ENCODE assay signal across 31 cellular contexts in the genomic region with DNA sequence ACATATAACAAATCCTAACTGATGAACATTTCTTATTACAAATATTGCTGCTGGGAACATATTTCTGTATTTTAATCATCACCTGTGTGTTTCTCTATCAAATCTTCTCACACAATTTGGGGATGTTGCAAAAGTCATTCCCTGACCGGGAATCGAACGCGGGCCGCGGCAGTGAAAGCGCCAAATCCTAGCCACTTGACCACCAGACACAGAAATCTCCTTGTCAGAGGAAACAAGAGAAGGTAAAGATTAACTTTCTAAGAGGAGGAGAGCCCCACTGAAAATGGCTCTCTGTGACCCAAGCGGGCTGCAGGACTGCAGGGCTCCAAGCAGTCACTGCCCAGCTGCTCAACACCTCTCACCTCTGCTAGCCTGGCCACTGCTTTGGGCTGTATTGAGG.
DNase-seq lines count a peak whose midpoint lies in the region; ATAC-seq, FAIRE-seq and TF ChIP-seq lines count a peak whose summit lies in the region.
"Had no signal": no experiment of that assay in that cellular context is flagged by ENCODE, and none has a peak within 500 bp of the region (broad histone marks: within the 10 kb centered on the region; RNA-seq: fewer than 3 reads in every experiment).

No MANE protein-coding gene starts in this region.

- POLR2A ChIA-PET in K562 (lab: Yijun Ruan, JAX) = no interaction called here

- no peak overlapping the region for H3K27ac ChIP-seq in K562 (ENCODE audit: extremely low read depth, low read depth, low read length)
- H3K27ac ChIP-seq: 22Rv1; A549; BLaER1; BLaER1 treated with 17β-estradiol and CSF1 and Interleukin-3, amounts not matched to agents 10 nM and 100 nM; C4-2B had no signal

- TF ChIP-seq RAD21 in K562 (CRISPR knock-in tag; conservative IDR thresholded peaks at IDR 0.05 in 1 of 2, IDR thresholded peaks at IDR 0.05 in 1 of 2) = no peak

- WGBS in K562 (ENCODE audit: insufficient coverage, low coverage, missing lambda C conversion rate) = under 1% methylated on average over 8 of the region's 8 CpGs

- H2AFZ ChIP-seq in K562 (ENCODE audit: low read depth, low read length) = no peak overlapping the region

- no peak for TF ChIP-seq POLR2A in K562 (conservative IDR thresholded peaks at IDR 0.05)

- H3K9ac ChIP-seq in K562 (ENCODE audit: insufficient read depth in 1 of 2, low read depth in 2 of 2, low read length in 2 of 2) = no peak overlapping the region
- H3K9ac ChIP-seq: BLaER1; BLaER1 treated with 17β-estradiol and CSF1 and Interleukin-3, amounts not matched to agents 10 nM and 100 nM had no signal

- H3K36me3 ChIP-seq in K562 (ENCODE audit: control insufficient read depth, insufficient read depth, low read length) = no peaks in the 10 kb centered on the region
- H3K36me3 ChIP-seq: BE2C; BLaER1; BLaER1 treated with 17β-estradiol and CSF1 and Interleukin-3, amounts not matched to agents 10 nM and 100 nM had no signal

- H4K20me1 ChIP-seq in K562 (replicated peaks; ENCODE audit: control insufficient read depth, insufficient read depth, low read length) = no peaks in the 10 kb centered on the region
- H4K20me1 ChIP-seq: BLaER1; BLaER1 treated with 17β-estradiol and CSF1 and Interleukin-3, amounts not matched to agents 10 nM and 100 nM had no signal

- no peaks in the 10 kb centered on the region for H3K4me1 ChIP-seq in K562 (replicated peaks in 1 of 2; ENCODE audit: control insufficient read depth in 2 of 2, insufficient read depth in 2 of 2, low read length in 2 of 2)
- H3K4me1 ChIP-seq: A549, BE2C, BLaER1, Caco-2 had no signal

- FAIRE-seq in K562 (lab: Jason Lieb, UNC) = no peak
- FAIRE-seq: A204.1, A549, D721Med had no signal

- DNase-seq in HT1080 (ENCODE audit: low read depth) (peak; percentile 33), K562 (ENCODE audit: extremely low read depth in 1 of 4, low spot score in 3 of 4) (no peak), omental fat pad (ENCODE audit: low spot score) (no peak), epidermal melanocyte (ENCODE audit: insufficient read length, low spot score) (no peak)
- DNase-seq: 8988T; ACHN; AML-193; BE2C; C1 segment of cervical spinal cord; Caco-2; Calu3; CD4-positive, alpha-beta memory T cell; CD4-positive, alpha-beta T cell; CD4-positive, CD25-positive, alpha-beta regulatory T cell; CD8-positive, alpha-beta memory T cell; CD8-positive, alpha-beta T cell; COR-L47; DMS 273 treated with DMSO at 0.1 percent for 48 hours; DMS153; DMS53; DMS79; DMS79 treated with DMSO at 0.1 percent for 48 hours; DND-41; EL had no signal

- H3K4me2 ChIP-seq in K562 (ENCODE audit: insufficient read depth, low read length) = no peak overlapping the region
- H3K4me2 ChIP-seq: A549, BLaER1 had no signal

- CTCF ChIA-PET in K562 (lab: Yijun Ruan, JAX; ENCODE audit: low intra/inter-chr PET ratio) = no interaction called here

- intact Hi-C loops in K562 (cut with micrococcal nuclease) = no loop called here

- H3K4me3 ChIP-seq in K562 = no peak overlapping the region
- H3K4me3 ChIP-seq: A549; BLaER1; BLaER1 treated with 17β-estradiol and CSF1 and Interleukin-3, amounts not matched to agents 10 nM and 100 nM had no signal

- TF ChIP-seq CTCF in K562 (IDR thresholded peaks at IDR 0.05 in 2 of 3, conservative IDR thresholded peaks at IDR 0.05 in 1 of 3; ENCODE audit: insufficient read depth in 2 of 3, low read depth in 1 of 3, low read length in 3 of 3) (no peak), omental fat pad (IDR thresholded peaks at IDR 0.05) (no peak)

- no peaks in the 10 kb centered on the region for H3K9me1 ChIP-seq in K562 (ENCODE audit: control insufficient read depth, insufficient read depth, low read length)

- no peak for TF ChIP-seq EP300 in K562 (IDR thresholded peaks at IDR 0.05; ENCODE audit: low read length)

- no peaks in the 10 kb centered on the region for H3K79me2 ChIP-seq in K562 (ENCODE audit: control insufficient read depth, insufficient read depth, low read length)

- H3K9me3 ChIP-seq in K562 (replicated peaks; ENCODE audit: control insufficient read depth, insufficient read depth, low read depth, low read length) = no peaks in the 10 kb centered on the region
- H3K9me3 ChIP-seq: BE2C, Caco-2 had no signal

- peaks cover 2 to 29% of the 10 kb centered on the region in 2 experiments; a peak in 3 of 5 replicates for H3K27me3 ChIP-seq in K562 (ENCODE audit: control insufficient read depth in 2 of 2, insufficient read depth in 2 of 2, low read length in 2 of 2)
- H3K27me3 ChIP-seq: BLaER1; BLaER1 treated with 17β-estradiol and CSF1 and Interleukin-3, amounts not matched to agents 10 nM and 100 nM had no signal

- no TSS peak for BruUV-seq in K562 (replicated peaks; lab: Mats Ljungman, UMichigan)

- in situ Hi-C loops in K562 (cut with MboI) = no loop called here

- ATAC-seq in K562 (no peak), omental fat pad (ENCODE audit: low FRiP score) (no peak)
- ATAC-seq: A549; CD8-positive, alpha-beta T cell had no signal

TF ChIP-seq in K562, 482 proteins besides CTCF, POLR2A, EP300 and RAD21:
- TF ChIP-seq TBP (optimal IDR thresholded peaks at IDR 0.05; ENCODE audit: low read depth, low read length) (peak; percentile 77), TCF7 (IDR thresholded peaks at IDR 0.05; ENCODE audit: borderline replicate concordance) (no peak), PHTF2 (CRISPR knock-in tag; IDR thresholded peaks at IDR 0.05) (no peak), CBFB (CRISPR knock-in tag; IDR thresholded peaks at IDR 0.05) (no peak), ZNF584 (CRISPR knock-in tag; IDR thresholded peaks at IDR 0.05; ENCODE audit: low read depth) (no peak), POLR2H (tag; IDR thresholded peaks at IDR 0.05; ENCODE audit: low read depth) (peak; percentile 74), DNMT1 (IDR thresholded peaks at IDR 0.05) (no peak), CEBPB (tag; IDR thresholded peaks at IDR 0.05) (0 out of 2 replicates have a peak, but pooled peaks have one; percentile 17), POLR3A (IDR thresholded peaks at IDR 0.05; ENCODE audit: borderline replicate concordance, extremely low read depth, insufficient read depth, insufficient read length) (peak; percentile 54), FUS (optimal IDR thresholded peaks at IDR 0.05; ENCODE audit: low read depth, low read length) (no peak), GATAD2A (IDR thresholded peaks at IDR 0.05) (no peak), ZNF316 (IDR thresholded peaks at IDR 0.05) (no peak)
- TF ChIP-seq, protein P1, sequence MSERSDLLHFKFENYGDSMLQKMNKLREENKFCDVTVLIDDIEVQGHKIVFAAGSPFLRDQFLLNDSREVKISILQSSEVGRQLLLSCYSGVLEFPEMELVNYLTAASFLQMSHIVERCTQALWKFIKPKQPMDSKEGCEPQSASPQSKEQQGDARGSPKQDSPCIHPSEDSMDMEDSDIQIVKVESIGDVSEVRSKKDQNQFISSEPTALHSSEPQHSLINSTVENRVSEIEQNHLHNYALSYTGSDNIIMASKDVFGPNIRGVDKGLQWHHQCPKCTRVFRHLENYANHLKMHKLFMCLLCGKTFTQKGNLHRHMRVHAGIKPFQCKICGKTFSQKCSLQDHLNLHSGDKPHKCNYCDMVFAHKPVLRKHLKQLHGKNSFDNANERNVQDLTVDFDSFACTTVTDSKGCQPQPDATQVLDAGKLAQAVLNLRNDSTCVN (CRISPR knock-in tag; IDR thresholded peaks at IDR 0.05) = no peak
